ENCODE assay signal across 13 cellular contexts in the genomic region with DNA sequence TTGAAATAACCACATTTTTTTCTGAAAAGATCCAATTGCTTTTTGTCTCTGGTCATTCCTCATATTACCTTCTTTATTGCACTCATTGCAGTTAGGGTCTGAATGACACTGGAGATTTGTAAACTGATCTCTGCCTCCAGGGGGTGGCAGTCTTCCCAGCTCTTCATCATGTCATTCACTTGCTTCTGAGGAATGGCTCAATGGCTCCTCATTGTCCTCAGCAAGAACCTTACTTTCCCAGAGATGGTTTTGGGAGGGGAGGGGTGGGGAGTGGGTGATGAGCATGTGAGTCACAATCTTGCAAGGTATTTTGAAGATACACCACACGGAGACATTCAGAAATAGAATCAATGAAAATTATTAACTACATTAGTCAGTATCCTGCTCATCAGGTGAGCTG.
DNase-seq lines count a peak whose midpoint lies in the region; ATAC-seq, FAIRE-seq and TF ChIP-seq lines count a peak whose summit lies in the region.
"Had no signal": no experiment of that assay in that cellular context is flagged by ENCODE, and none has a peak within 500 bp of the region (broad histone marks: within the 10 kb centered on the region; RNA-seq: fewer than 3 reads in every experiment).

No MANE protein-coding gene starts in this region.

- FAIRE-seq in GM12892 (lab: Jason Lieb, UNC) (peak; percentile 56), RCC 7860 (lab: Jason Lieb, UNC) (peak; percentile 91)
- FAIRE-seq: G401.6 had no signal

- intact Hi-C loops in gastrocnemius medialis (cut with DNase I; ENCODE audit: low total_unique reads) (loop anchor here (5.0 kb wide), 1 partner anchor 220 kb away; no protein-coding TSS in a partner anchor), uterus (cut with DNase I; ENCODE audit: low total_unique reads) (no loop called here)

- TF ChIP-seq POLR2A in GM12892 (IDR thresholded peaks at IDR 0.05; ENCODE audit: low read depth, low read length): no peak
- TF ChIP-seq POLR2A in gastrocnemius medialis (IDR thresholded peaks at IDR 0.05): no peak
- no peak for TF ChIP-seq POLR2A in uterus (IDR thresholded peaks at IDR 0.05)

- H3K4me1 ChIP-seq in gastrocnemius medialis (peaks cover 3 to 26% of the 10 kb centered on the region in 2 donors), uterus (peaks cover 0 to 20% of the 10 kb centered on the region in 2 donors)

- peak; percentile 60 to 62 for ATAC-seq in gastrocnemius medialis
- ATAC-seq in HG03378 (IDR thresholded peaks at IDR 0.05; ENCODE audit: unreplicated experiment): no peak
- no peak for ATAC-seq in stimulated activated naive CD8-positive, alpha-beta T cell treated with anti-CD3 and anti-CD28 coated beads, Interleukin-15, Interleukin-2, amounts not matched to agents 100 U/mL and 50 U/mL, for 24 hours

- H3K4me3 ChIP-seq in fibroblast of villous mesenchyme (ENCODE audit: low read depth, low read length) (no peak overlapping the region), gastrocnemius medialis (no peak overlapping the region), uterus (no peak overlapping the region)

- H3K27me3 ChIP-seq in gastrocnemius medialis (no peaks in the 10 kb centered on the region), uterus (no peaks in the 10 kb centered on the region)

- no peak for DNase-seq in GM12892 (ENCODE audit: insufficient read length)
- peak; percentile 88 for DNase-seq in RCC 7860 (ENCODE audit: low spot score)
- no peak for DNase-seq in fibroblast of villous mesenchyme (ENCODE audit: low read depth)
- no peak for DNase-seq in gastrocnemius medialis
- no peak for DNase-seq in uterus
- DNase-seq in activated CD8-positive, alpha-beta memory T cell treated with anti-CD3 and anti-CD28 coated beads, Interleukin-2, amount 50 U/mL, for 48 hours: no peak
- DNase-seq in stimulated activated naive CD8-positive, alpha-beta T cell treated with anti-CD3 and anti-CD28 coated beads, Interleukin-15, Interleukin-2, amounts not matched to agents 100 U/mL and 50 U/mL, for 24 hours: no peak
- DNase-seq: activated naive CD8-positive, alpha-beta T cell treated with anti-CD3 and anti-CD28 coated beads, Interleukin-2, amount 10 ng/mL, durations not matched to agents 7 days and 5 days; effector CD4-positive, alpha-beta T cell; KBM-7; NCI-H446 had no signal

- H3K27ac ChIP-seq in gastrocnemius medialis (no peak overlapping the region), uterus (no peak overlapping the region)

- H3K9me3 ChIP-seq in gastrocnemius medialis (no peaks in the 10 kb centered on the region), uterus (no peaks in the 10 kb centered on the region)

- in situ Hi-C loops in gastrocnemius medialis (cut with MboI; ENCODE audit: low sequenced_read_pairs in 4 of 4): loop anchor here in 2 of 4 donors (10.0 kb wide), 2 partner anchors 132 to 218 kb away; no protein-coding TSS in a partner anchor

- TF ChIP-seq CTCF in fibroblast of villous mesenchyme (IDR thresholded peaks at IDR 0.05; ENCODE audit: insufficient read depth, low read depth, low read length) (peak; percentile 16), gastrocnemius medialis (IDR thresholded peaks at IDR 0.05 in 4 of 5, conservative IDR thresholded peaks at IDR 0.05 in 1 of 5) (peak in 1 of 5 experiments; percentile 27), uterus (IDR thresholded peaks at IDR 0.05) (no peak)

- H3K36me3 ChIP-seq in gastrocnemius medialis (no peaks in the 10 kb centered on the region), uterus (no peaks in the 10 kb centered on the region)

Comparison
In these comparisons a context has a peak if more than half of its experiments do, and no peak if none do; other contexts are left out.
1. ATAC-seq: peak in gastrocnemius medialis (2 of 2); none in HG03378 (single experiment) and stimulated activated naive CD8-positive, alpha-beta T cell treated with anti-CD3 and anti-CD28 coated beads, Interleukin-15, Interleukin-2, amounts not matched to agents 100 U/mL and 50 U/mL, for 24 hours (single experiment).